Comparison of ENCODE assay signal across 8 cellular contexts in genomic region chr1:43453442-43454269, GRCh38. TPM values are rescaled to one million over a fixed set of nuclear protein-coding genes. Genes with fewer than 3 reads are reported as not detected.
A peak's percentile ranks its signal among the peaks of the same experiment; 100 is the strongest.
DNase-seq lines count a peak whose midpoint lies in the region; TF ChIP-seq lines count a peak whose summit lies in the region.

TSS of gene HYI (minus strand) at chr1:43453931. CDS start at chr1:43453793, 138 bp downstream.

- intact Hi-C loops in mammary epithelial cell (cut with micrococcal nuclease) = loop anchor here (2.0 kb wide), 1 partner anchor 75 kb away; no protein-coding TSS in a partner anchor

- TF ChIP-seq CTCF in 22Rv1 (IDR thresholded peaks at IDR 0.05) (no peak), WI38 (IDR thresholded peaks at IDR 0.05; ENCODE audit: low read depth, low read length) (no peak), mammary epithelial cell (conservative IDR thresholded peaks at IDR 0.05 in 1 of 2, IDR thresholded peaks at IDR 0.05 in 1 of 2; ENCODE audit: extremely low read depth in 1 of 2, insufficient read depth in 1 of 2, low read depth in 1 of 2, low read length in 2 of 2) (no peak)

- H3K4me1 ChIP-seq in mammary epithelial cell (ENCODE audit: insufficient read depth, low read length) (peaks cover 20% of the 10 kb centered on the region), skeletal muscle tissue (ENCODE audit: control insufficient read depth in 3 of 3, insufficient read depth in 3 of 3, low read length in 3 of 3) (peaks cover 10 to 21% (median 12%) of the 10 kb centered on the region in 3 donors)

- no peaks in the 10 kb centered on the region for H3K79me2 ChIP-seq in mammary epithelial cell (ENCODE audit: insufficient read depth, low read length)

- H4K20me1 ChIP-seq in mammary epithelial cell (ENCODE audit: insufficient read depth, low read length) = no peaks in the 10 kb centered on the region

- TF ChIP-seq POLR2A in GM19193 (IDR thresholded peaks at IDR 0.05; ENCODE audit: extremely low read depth, insufficient read depth, insufficient read length) = peak; percentile 50

- WGBS in mammary epithelial cell (ENCODE audit: low coverage, missing lambda C conversion rate) = 5% methylated on average over 7 of the region's 87 CpGs

- H3K27me3 ChIP-seq in mammary epithelial cell (ENCODE audit: insufficient read depth, low read length) (no peaks in the 10 kb centered on the region), skeletal muscle tissue (ENCODE audit: control insufficient read depth in 3 of 3, insufficient read depth in 3 of 3, low read length in 3 of 3) (no peaks in the 10 kb centered on the region)

- peak; percentile 97 for DNase-seq in NCI-H2029 (lab: John Stamatoyannopoulos, UW)
- DNase-seq in mammary epithelial cell = peak; percentile 64
- DNase-seq in iPS-NIHi11 (ENCODE audit: low spot score) = peak; percentile 87
- no peak for DNase-seq in UCSD-AML1 (lab: John Stamatoyannopoulos, UW; ENCODE audit: unreplicated experiment)

- H3K36me3 ChIP-seq in mammary epithelial cell (ENCODE audit: insufficient read depth, low read length) (peaks cover 9% of the 10 kb centered on the region), skeletal muscle tissue (ENCODE audit: control insufficient read depth in 3 of 3, insufficient read depth in 3 of 3, low read length in 3 of 3) (peaks cover 29 to 36% (median 34%) of the 10 kb centered on the region in 3 donors)

- H3K4me2 ChIP-seq in mammary epithelial cell (ENCODE audit: insufficient read depth, low read depth, low read length) = peak within 1 kb of the TSS; percentile 78

- H3K9me3 ChIP-seq in mammary epithelial cell (replicated peaks; ENCODE audit: insufficient read depth, low read length) (no peaks in the 10 kb centered on the region), skeletal muscle tissue (ENCODE audit: control insufficient read depth in 3 of 3, low read length in 3 of 3) (no peaks in the 10 kb centered on the region)

- H2AFZ ChIP-seq in mammary epithelial cell (ENCODE audit: low read depth, low read length) = peak within 1 kb of the TSS; percentile 71

- CTCF ChIA-PET in mammary epithelial cell (lab: Charles Lee; ENCODE audit: low non-redundant PET) = no interaction called here

- peak within 1 kb of the TSS; percentile 12 for H3K9ac ChIP-seq in mammary epithelial cell (ENCODE audit: insufficient read depth, low read length)
- peak within 1 kb of the TSS; percentile 66 to 82 (median 78) for H3K9ac ChIP-seq in skeletal muscle tissue (ENCODE audit: low read depth in 1 of 3, low read length in 3 of 3)

- H3K4me3 ChIP-seq in WI38 (ENCODE audit: low read depth, low read length) (peak within 1 kb of the TSS; percentile 55), mammary epithelial cell (replicated peaks in 1 of 3; ENCODE audit: insufficient read depth in 1 of 3, low read depth in 2 of 3, low read length in 3 of 3) (peak within 1 kb of the TSS; percentile 49 to 54 (median 50)), skeletal muscle tissue (ENCODE audit: low read length in 3 of 3) (peak within 1 kb of the TSS; percentile 74 to 88 (median 75))

- dilution Hi-C loops in mammary epithelial cell (cut with HindIII; ENCODE audit: low sequenced_read_pairs) = no loop called here

- H3K27ac ChIP-seq in 22Rv1 = peak within 1 kb of the TSS; percentile 98
- H3K27ac ChIP-seq in mammary epithelial cell (ENCODE audit: insufficient read depth, low read depth, low read length) = peak within 1 kb of the TSS; percentile 48
- peak within 1 kb of the TSS; percentile 75 for H3K27ac ChIP-seq in skeletal muscle tissue (ENCODE audit: low read depth, low read length)

- no TSS peak for BruUV-seq in mammary epithelial cell (replicated peaks; lab: Mats Ljungman, UMichigan)

- in situ Hi-C loops in mammary epithelial cell (cut with MboI; ENCODE audit: low sequenced_read_pairs in 2 of 2) = no loop called here

RNA-seq across cellular contexts. Expression of gene HYI, which starts in this region (rescaled TPM):
- total RNA-seq in mammary epithelial cell (10 to 100 TPM; 11.9 to 12.0 TPM), skeletal muscle tissue (33.4 TPM)
- polyA plus RNA-seq in mammary epithelial cell = 22.3 TPM
- 7.1 TPM for polyA minus RNA-seq in mammary epithelial cell

Comparison
In these comparisons a context has a peak if more than half of its experiments do, and no peak if none do; other contexts are left out.
1. H3K27ac ChIP-seq: peak in every context shown above with its lines; median percentile 98 in 22Rv1; 75 in skeletal muscle tissue; 48 in mammary epithelial cell.